Comparison of ENCODE assay signal across 1 cellular context in the genomic region with DNA sequence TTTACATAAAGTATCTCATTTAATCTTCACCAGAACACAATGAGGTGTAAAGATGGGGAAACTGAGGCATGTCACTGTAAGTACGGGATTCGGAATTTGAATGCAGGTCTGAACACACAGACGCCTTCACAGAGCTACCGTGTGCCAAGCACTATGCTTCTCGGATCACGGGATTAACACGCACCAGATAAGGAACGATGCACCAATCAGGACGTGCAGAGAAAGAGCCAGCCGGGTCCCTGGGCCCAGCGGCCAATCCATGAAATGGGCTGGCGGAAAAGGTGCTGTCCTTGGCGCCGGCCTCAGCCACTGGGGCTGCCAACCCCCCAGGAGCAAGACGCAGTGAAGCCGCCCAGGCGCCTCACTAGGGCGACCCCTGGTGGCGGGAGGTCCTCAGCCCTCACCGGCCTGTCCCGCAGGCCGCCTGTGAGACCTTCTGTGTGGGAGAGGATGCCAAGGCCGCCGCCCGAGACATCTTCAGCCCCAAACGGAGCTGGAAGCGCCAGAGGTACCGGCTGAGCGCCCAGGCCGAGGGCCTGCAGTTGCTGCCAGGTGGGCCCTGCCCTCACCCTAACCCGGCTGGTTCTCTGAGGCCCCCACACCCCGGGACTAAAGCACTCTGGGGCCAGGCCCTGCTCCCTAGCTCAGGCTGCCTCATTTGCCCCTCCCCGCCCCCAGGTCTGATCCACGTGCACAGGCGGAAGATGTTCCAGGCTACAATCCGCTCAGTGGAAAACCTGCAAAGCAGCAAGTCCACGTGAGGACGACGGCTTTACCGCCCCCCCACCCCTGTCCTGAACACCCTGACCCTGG.
TF ChIP-seq lines count a peak whose summit lies in the region.

No MANE protein-coding gene starts in this region.

TF ChIP-seq in K562, 482 proteins besides CTCF, POLR2A, EP300 and RAD21 (continued from another document and continues in another):
- TF ChIP-seq, protein P1, sequence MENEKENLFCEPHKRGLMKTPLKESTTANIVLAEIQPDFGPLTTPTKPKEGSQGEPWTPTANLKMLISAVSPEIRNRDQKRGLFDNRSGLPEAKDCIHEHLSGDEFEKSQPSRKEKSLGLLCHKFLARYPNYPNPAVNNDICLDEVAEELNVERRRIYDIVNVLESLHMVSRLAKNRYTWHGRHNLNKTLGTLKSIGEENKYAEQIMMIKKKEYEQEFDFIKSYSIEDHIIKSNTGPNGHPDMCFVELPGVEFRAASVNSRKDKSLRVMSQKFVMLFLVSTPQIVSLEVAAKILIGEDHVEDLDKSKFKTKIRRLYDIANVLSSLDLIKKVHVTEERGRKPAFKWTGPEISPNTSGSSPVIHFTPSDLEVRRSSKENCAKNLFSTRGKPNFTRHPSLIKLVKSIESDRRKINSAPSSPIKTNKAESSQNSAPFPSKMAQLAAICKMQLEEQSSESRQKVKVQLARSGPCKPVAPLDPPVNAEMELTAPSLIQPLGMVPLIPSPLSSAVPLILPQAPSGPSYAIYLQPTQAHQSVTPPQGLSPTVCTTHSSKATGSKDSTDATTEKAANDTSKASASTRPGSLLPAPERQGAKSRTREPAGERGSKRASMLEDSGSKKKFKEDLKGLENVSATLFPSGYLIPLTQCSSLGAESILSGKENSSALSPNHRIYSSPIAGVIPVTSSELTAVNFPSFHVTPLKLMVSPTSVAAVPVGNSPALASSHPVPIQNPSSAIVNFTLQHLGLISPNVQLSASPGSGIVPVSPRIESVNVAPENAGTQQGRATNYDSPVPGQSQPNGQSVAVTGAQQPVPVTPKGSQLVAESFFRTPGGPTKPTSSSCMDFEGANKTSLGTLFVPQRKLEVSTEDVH (IDR thresholded peaks at IDR 0.05; ENCODE audit: low read depth, partially characterized antibody), result peak; percentile 81
- TF ChIP-seq ZNF197 (CRISPR knock-in tag; IDR thresholded peaks at IDR 0.05; ENCODE audit: low read depth), result peak; percentile 69; the same call in 1 of the 2 replicates
- 0 out of 2 replicates have a peak, but pooled peaks have one; percentile 67 for TF ChIP-seq ZNF232 (CRISPR knock-in tag; IDR thresholded peaks at IDR 0.05)
- peak; percentile 65; the same call in 1 of the 2 replicates for TF ChIP-seq GATA2 (CRISPR knock-in tag; IDR thresholded peaks at IDR 0.05)
- peak; percentile 74 for TF ChIP-seq GABPA (tag; conservative IDR thresholded peaks at IDR 0.05; ENCODE audit: low read depth)
- TF ChIP-seq BRD9 (IDR thresholded peaks at IDR 0.05; ENCODE audit: low read depth, partially characterized antibody), result peak; percentile 95
- peak; percentile 95 for TF ChIP-seq SMARCB1 (IDR thresholded peaks at IDR 0.05; ENCODE audit: insufficient read length, low read depth)
- no peak for TF ChIP-seq ZKSCAN3 (CRISPR knock-in tag; IDR thresholded peaks at IDR 0.05)
- TF ChIP-seq ETV6 (IDR thresholded peaks at IDR 0.05; ENCODE audit: borderline replicate concordance in 1 of 2, low read depth in 2 of 2, low read length in 1 of 2), result peak; percentile 15 to 78; a peak in 3 of 4 replicates
- peak; percentile 14; the same call in 1 of the 2 replicates for TF ChIP-seq ETV6 (CRISPR knock-in tag; IDR thresholded peaks at IDR 0.05; ENCODE audit: borderline replicate concordance)
- 0 out of 2 replicates have a peak, but pooled peaks have one; percentile 57 for TF ChIP-seq BRD4 (IDR thresholded peaks at IDR 0.05)
- TF ChIP-seq DMBX1 (CRISPR knock-in tag; IDR thresholded peaks at IDR 0.05; ENCODE audit: borderline replicate concordance), result peak; percentile 69
- TF ChIP-seq, protein P2, sequence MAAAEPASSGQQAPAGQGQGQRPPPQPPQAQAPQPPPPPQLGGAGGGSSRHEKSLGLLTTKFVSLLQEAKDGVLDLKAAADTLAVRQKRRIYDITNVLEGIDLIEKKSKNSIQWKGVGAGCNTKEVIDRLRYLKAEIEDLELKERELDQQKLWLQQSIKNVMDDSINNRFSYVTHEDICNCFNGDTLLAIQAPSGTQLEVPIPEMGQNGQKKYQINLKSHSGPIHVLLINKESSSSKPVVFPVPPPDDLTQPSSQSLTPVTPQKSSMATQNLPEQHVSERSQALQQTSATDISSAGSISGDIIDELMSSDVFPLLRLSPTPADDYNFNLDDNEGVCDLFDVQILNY (CRISPR knock-in tag; IDR thresholded peaks at IDR 0.05), result peak; percentile 21; the same call in 1 of the 2 replicates
- TF ChIP-seq, protein P3, sequence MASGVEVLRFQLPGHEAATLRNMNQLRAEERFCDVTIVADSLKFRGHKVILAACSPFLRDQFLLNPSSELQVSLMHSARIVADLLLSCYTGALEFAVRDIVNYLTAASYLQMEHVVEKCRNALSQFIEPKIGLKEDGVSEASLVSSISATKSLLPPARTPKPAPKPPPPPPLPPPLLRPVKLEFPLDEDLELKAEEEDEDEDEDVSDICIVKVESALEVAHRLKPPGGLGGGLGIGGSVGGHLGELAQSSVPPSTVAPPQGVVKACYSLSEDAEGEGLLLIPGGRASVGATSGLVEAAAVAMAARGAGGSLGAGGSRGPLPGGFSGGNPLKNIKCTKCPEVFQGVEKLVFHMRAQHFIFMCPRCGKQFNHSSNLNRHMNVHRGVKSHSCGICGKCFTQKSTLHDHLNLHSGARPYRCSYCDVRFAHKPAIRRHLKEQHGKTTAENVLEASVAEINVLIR (CRISPR knock-in tag; IDR thresholded peaks at IDR 0.05), result no peak
- TF ChIP-seq TAF1 (IDR thresholded peaks at IDR 0.05; ENCODE audit: control insufficient read depth, extremely low read depth, insufficient read depth, low read length, severe bottlenecking), result peak; percentile 75
- peak; percentile 65; the same call in 1 of the 2 replicates for TF ChIP-seq MTA2 (IDR thresholded peaks at IDR 0.05; ENCODE audit: low read depth)
- TF ChIP-seq, protein P4, sequence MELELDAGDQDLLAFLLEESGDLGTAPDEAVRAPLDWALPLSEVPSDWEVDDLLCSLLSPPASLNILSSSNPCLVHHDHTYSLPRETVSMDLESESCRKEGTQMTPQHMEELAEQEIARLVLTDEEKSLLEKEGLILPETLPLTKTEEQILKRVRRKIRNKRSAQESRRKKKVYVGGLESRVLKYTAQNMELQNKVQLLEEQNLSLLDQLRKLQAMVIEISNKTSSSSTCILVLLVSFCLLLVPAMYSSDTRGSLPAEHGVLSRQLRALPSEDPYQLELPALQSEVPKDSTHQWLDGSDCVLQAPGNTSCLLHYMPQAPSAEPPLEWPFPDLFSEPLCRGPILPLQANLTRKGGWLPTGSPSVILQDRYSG (tag; conservative IDR thresholded peaks at IDR 0.05; ENCODE audit: low read depth), result peak; percentile 71
- TF ChIP-seq, protein P5, sequence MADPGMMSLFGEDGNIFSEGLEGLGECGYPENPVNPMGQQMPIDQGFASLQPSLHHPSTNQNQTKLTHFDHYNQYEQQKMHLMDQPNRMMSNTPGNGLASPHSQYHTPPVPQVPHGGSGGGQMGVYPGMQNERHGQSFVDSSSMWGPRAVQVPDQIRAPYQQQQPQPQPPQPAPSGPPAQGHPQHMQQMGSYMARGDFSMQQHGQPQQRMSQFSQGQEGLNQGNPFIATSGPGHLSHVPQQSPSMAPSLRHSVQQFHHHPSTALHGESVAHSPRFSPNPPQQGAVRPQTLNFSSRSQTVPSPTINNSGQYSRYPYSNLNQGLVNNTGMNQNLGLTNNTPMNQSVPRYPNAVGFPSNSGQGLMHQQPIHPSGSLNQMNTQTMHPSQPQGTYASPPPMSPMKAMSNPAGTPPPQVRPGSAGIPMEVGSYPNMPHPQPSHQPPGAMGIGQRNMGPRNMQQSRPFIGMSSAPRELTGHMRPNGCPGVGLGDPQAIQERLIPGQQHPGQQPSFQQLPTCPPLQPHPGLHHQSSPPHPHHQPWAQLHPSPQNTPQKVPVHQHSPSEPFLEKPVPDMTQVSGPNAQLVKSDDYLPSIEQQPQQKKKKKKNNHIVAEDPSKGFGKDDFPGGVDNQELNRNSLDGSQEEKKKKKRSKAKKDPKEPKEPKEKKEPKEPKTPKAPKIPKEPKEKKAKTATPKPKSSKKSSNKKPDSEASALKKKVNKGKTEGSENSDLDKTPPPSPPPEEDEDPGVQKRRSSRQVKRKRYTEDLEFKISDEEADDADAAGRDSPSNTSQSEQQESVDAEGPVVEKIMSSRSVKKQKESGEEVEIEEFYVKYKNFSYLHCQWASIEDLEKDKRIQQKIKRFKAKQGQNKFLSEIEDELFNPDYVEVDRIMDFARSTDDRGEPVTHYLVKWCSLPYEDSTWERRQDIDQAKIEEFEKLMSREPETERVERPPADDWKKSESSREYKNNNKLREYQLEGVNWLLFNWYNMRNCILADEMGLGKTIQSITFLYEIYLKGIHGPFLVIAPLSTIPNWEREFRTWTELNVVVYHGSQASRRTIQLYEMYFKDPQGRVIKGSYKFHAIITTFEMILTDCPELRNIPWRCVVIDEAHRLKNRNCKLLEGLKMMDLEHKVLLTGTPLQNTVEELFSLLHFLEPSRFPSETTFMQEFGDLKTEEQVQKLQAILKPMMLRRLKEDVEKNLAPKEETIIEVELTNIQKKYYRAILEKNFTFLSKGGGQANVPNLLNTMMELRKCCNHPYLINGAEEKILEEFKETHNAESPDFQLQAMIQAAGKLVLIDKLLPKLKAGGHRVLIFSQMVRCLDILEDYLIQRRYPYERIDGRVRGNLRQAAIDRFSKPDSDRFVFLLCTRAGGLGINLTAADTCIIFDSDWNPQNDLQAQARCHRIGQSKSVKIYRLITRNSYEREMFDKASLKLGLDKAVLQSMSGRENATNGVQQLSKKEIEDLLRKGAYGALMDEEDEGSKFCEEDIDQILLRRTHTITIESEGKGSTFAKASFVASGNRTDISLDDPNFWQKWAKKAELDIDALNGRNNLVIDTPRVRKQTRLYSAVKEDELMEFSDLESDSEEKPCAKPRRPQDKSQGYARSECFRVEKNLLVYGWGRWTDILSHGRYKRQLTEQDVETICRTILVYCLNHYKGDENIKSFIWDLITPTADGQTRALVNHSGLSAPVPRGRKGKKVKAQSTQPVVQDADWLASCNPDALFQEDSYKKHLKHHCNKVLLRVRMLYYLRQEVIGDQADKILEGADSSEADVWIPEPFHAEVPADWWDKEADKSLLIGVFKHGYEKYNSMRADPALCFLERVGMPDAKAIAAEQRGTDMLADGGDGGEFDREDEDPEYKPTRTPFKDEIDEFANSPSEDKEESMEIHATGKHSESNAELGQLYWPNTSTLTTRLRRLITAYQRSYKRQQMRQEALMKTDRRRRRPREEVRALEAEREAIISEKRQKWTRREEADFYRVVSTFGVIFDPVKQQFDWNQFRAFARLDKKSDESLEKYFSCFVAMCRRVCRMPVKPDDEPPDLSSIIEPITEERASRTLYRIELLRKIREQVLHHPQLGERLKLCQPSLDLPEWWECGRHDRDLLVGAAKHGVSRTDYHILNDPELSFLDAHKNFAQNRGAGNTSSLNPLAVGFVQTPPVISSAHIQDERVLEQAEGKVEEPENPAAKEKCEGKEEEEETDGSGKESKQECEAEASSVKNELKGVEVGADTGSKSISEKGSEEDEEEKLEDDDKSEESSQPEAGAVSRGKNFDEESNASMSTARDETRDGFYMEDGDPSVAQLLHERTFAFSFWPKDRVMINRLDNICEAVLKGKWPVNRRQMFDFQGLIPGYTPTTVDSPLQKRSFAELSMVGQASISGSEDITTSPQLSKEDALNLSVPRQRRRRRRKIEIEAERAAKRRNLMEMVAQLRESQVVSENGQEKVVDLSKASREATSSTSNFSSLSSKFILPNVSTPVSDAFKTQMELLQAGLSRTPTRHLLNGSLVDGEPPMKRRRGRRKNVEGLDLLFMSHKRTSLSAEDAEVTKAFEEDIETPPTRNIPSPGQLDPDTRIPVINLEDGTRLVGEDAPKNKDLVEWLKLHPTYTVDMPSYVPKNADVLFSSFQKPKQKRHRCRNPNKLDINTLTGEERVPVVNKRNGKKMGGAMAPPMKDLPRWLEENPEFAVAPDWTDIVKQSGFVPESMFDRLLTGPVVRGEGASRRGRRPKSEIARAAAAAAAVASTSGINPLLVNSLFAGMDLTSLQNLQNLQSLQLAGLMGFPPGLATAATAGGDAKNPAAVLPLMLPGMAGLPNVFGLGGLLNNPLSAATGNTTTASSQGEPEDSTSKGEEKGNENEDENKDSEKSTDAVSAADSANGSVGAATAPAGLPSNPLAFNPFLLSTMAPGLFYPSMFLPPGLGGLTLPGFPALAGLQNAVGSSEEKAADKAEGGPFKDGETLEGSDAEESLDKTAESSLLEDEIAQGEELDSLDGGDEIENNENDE (IDR thresholded peaks at IDR 0.05; ENCODE audit: low read depth, low read length), result no peak
- TF ChIP-seq, protein P6, sequence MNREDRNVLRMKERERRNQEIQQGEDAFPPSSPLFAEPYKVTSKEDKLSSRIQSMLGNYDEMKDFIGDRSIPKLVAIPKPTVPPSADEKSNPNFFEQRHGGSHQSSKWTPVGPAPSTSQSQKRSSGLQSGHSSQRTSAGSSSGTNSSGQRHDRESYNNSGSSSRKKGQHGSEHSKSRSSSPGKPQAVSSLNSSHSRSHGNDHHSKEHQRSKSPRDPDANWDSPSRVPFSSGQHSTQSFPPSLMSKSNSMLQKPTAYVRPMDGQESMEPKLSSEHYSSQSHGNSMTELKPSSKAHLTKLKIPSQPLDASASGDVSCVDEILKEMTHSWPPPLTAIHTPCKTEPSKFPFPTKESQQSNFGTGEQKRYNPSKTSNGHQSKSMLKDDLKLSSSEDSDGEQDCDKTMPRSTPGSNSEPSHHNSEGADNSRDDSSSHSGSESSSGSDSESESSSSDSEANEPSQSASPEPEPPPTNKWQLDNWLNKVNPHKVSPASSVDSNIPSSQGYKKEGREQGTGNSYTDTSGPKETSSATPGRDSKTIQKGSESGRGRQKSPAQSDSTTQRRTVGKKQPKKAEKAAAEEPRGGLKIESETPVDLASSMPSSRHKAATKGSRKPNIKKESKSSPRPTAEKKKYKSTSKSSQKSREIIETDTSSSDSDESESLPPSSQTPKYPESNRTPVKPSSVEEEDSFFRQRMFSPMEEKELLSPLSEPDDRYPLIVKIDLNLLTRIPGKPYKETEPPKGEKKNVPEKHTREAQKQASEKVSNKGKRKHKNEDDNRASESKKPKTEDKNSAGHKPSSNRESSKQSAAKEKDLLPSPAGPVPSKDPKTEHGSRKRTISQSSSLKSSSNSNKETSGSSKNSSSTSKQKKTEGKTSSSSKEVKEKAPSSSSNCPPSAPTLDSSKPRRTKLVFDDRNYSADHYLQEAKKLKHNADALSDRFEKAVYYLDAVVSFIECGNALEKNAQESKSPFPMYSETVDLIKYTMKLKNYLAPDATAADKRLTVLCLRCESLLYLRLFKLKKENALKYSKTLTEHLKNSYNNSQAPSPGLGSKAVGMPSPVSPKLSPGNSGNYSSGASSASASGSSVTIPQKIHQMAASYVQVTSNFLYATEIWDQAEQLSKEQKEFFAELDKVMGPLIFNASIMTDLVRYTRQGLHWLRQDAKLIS (CRISPR knock-in tag; IDR thresholded peaks at IDR 0.05), result peak; percentile 14
- TF ChIP-seq ZNF3 (CRISPR knock-in tag; IDR thresholded peaks at IDR 0.05), result no peak
- TF ChIP-seq NCOA2 (IDR thresholded peaks at IDR 0.05; ENCODE audit: partially characterized antibody in 2 of 2), result no peak
- peak; percentile 79 for TF ChIP-seq TRIM28 (IDR thresholded peaks at IDR 0.05)
- peak; percentile 72 for TF ChIP-seq NFIC (IDR thresholded peaks at IDR 0.05)
- no peak for TF ChIP-seq ZNF143 (CRISPR knock-in tag; IDR thresholded peaks at IDR 0.05)
- TF ChIP-seq ELF2 (CRISPR knock-in tag; IDR thresholded peaks at IDR 0.05), result peak; percentile 85
- TF ChIP-seq ZNF134 (CRISPR knock-in tag; conservative IDR thresholded peaks at IDR 0.05), result peak; percentile 73
- TF ChIP-seq PHF8 (IDR thresholded peaks at IDR 0.05; ENCODE audit: borderline replicate concordance, low read length), result peak; percentile 75
- no peak for TF ChIP-seq IRF2 (CRISPR knock-in tag; IDR thresholded peaks at IDR 0.05)
- TF ChIP-seq ELF1 (tag; IDR thresholded peaks at IDR 0.05), result peak; percentile 53
- TF ChIP-seq BHLHE40 (IDR thresholded peaks at IDR 0.05; ENCODE audit: low read length), result peak; percentile 95
- peak; percentile 89 for TF ChIP-seq NFRKB (IDR thresholded peaks at IDR 0.05; ENCODE audit: low read depth)
